ENCODE assay signal across 26 cellular contexts in the genomic region with DNA sequence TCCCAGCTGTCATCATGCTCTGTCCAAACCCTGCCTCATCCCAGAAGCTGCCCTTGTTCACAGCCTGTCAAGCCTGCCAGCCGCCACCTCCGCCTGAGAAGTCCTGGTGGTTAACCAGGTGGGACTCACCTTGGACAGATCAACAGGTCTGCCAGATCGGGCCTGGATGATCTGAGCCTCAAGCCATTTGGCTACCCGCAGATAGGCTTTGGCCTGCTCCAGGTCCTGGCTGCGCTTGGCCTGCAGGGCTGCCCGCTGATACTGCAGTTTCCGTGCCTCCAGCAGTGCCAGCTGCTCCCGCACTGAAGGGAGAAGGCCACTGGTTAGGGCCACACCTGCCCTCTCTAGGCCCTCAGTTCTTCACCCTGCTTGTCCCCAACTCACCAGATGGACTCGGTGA. TPM values are rescaled to one million over a fixed set of nuclear protein-coding genes. Genes with fewer than 3 reads are reported as not detected.
"Had no signal": no experiment of that assay in that cellular context is flagged by ENCODE, and none has a peak within 500 bp of the region (broad histone marks: within the 10 kb centered on the region; RNA-seq: fewer than 3 reads in every experiment).

No MANE protein-coding gene starts in this region.

- H3K4me2 ChIP-seq: SK-N-SH had no signal

- DNase-seq: activated CD4-positive, alpha-beta T cell treated with anti-CD3 and anti-CD28 coated beads for 36 hours; activated CD8-positive, alpha-beta memory T cell treated with anti-CD3 and anti-CD28 coated beads, Interleukin-2, amount 50 U/mL, for 4 hours; activated CD8-positive, alpha-beta T cell treated with anti-CD3 and anti-CD28 coated beads for 36 hours; activated naive CD8-positive, alpha-beta T cell treated with anti-CD3 and anti-CD28 coated beads, Interleukin-2, amount 50 U/mL, for 24 hours; activated T-cell treated with anti-CD3 and anti-CD28 coated beads, Interleukin-2, amount 50 U/mL, for 72 hours; amniotic stem cell; body of pancreas; KG1; NCI-H1092; NCI-H1417; NCI-H1930; NCI-H2171; NCI-H2227 treated with DMSO at 0.1 percent for 48 hours; NCI-H526; NCI-H774; OCI-M1; Peyer's patch; Right ventricle myocardium superior; SJCRH30; SK-N-SH; T-helper 1 cell had no signal

- H3K9ac ChIP-seq: SK-N-SH had no signal

- H3K9me3 ChIP-seq: ascending aorta, body of pancreas, Peyer's patch, SJCRH30, SK-N-SH had no signal

- H3K27ac ChIP-seq: ascending aorta, body of pancreas, Peyer's patch, RWPE1, SJCRH30, VCaP had no signal

- ATAC-seq: activated CD4-positive, alpha-beta T cell treated with anti-CD3 and anti-CD28 coated beads for 36 hours; activated CD8-positive, alpha-beta T cell treated with anti-CD3 and anti-CD28 coated beads for 36 hours; activated naive CD8-positive, alpha-beta T cell treated with anti-CD3 and anti-CD28 coated beads, Interleukin-2, amount 50 U/mL, for 24 hours; activated T-cell treated with anti-CD3 and anti-CD28 coated beads, Interleukin-2, amount 50 U/mL, for 72 hours; body of pancreas had no signal

- H3K27me3 ChIP-seq: ascending aorta, body of pancreas, Peyer's patch, SJCRH30 had no signal

- H3K27ac Mint-ChIP-seq: activated CD4-positive, alpha-beta T cell treated with anti-CD3 and anti-CD28 coated beads for 36 hours; activated naive CD8-positive, alpha-beta T cell treated with anti-CD3 and anti-CD28 coated beads, Interleukin-2, amount 50 U/mL, for 24 hours; activated T-cell treated with anti-CD3 and anti-CD28 coated beads, Interleukin-2, amount 50 U/mL, for 72 hours had no signal

- H3K9me3 Mint-ChIP-seq: activated CD8-positive, alpha-beta T cell treated with anti-CD3 and anti-CD28 coated beads for 36 hours; activated naive CD4-positive, alpha-beta T cell treated with anti-CD3 and anti-CD28 coated beads, Interleukin-2, amount 50 U/mL, for 24 hours; activated naive CD8-positive, alpha-beta T cell treated with anti-CD3 and anti-CD28 coated beads, Interleukin-2, amount 50 U/mL, for 24 hours; activated T-cell treated with anti-CD3 and anti-CD28 coated beads, Interleukin-2, amount 50 U/mL, for 72 hours; central memory CD8-positive, alpha-beta T cell had no signal

- H3K4me3 ChIP-seq: ascending aorta, body of pancreas, Peyer's patch, SJCRH30 had no signal

- H3K27me3 Mint-ChIP-seq: activated CD4-positive, alpha-beta T cell treated with anti-CD3 and anti-CD28 coated beads for 36 hours; activated CD8-positive, alpha-beta T cell treated with anti-CD3 and anti-CD28 coated beads for 36 hours; activated naive CD4-positive, alpha-beta T cell treated with anti-CD3 and anti-CD28 coated beads, Interleukin-2, amount 50 U/mL, for 24 hours; activated naive CD8-positive, alpha-beta T cell treated with anti-CD3 and anti-CD28 coated beads, Interleukin-2, amount 50 U/mL, for 24 hours; central memory CD8-positive, alpha-beta T cell had no signal

- H3K4me3 Mint-ChIP-seq: activated CD4-positive, alpha-beta T cell treated with anti-CD3 and anti-CD28 coated beads for 36 hours; activated CD8-positive, alpha-beta T cell treated with anti-CD3 and anti-CD28 coated beads for 36 hours; activated naive CD4-positive, alpha-beta T cell treated with anti-CD3 and anti-CD28 coated beads, Interleukin-2, amount 50 U/mL, for 24 hours; activated naive CD8-positive, alpha-beta T cell treated with anti-CD3 and anti-CD28 coated beads, Interleukin-2, amount 50 U/mL, for 24 hours; activated T-cell treated with anti-CD3 and anti-CD28 coated beads, Interleukin-2, amount 50 U/mL, for 72 hours; central memory CD8-positive, alpha-beta T cell had no signal

- H3K4me1 ChIP-seq: ascending aorta, body of pancreas, Peyer's patch, SJCRH30 had no signal

RNA-seq across cellular contexts. Expression of a gene that starts 46.8 kb away (rescaled TPM):
- total RNA-seq: ascending aorta had no signal
